In genomic region chr7:1666779-1667565, GRCh38 we compare ENCODE assay signal across 1 cellular context.
A peak's percentile ranks its signal among the peaks of the same experiment; 100 is the strongest.
TF ChIP-seq lines count a peak whose summit lies in the region.

No MANE protein-coding gene starts in this region.

TF ChIP-seq in HepG2, 621 proteins besides CTCF, POLR2A, EP300 and RAD21 (continued from another document):
- TF ChIP-seq, protein P1, sequence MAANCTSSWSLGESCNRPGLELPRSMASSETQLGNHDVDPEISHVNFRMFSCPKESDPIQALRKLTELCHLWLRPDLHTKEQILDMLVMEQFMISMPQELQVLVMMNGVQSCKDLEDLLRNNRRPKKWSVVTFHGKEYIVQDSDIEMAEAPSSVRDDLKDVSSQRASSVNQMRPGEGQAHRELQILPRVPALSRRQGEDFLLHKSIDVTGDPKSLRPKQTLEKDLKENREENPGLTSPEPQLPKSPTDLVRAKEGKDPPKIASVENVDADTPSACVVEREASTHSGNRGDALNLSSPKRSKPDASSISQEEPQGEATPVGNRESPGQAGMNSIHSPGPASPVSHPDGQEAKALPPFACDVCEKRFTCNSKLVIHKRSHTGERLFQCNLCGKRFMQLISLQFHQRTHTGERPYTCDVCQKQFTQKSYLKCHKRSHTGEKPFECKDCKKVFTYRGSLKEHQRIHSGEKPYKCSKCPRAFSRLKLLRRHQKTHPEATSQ (CRISPR knock-in tag; IDR thresholded peaks at IDR 0.05; ENCODE audit: borderline replicate concordance): no peak
- TF ChIP-seq RARG (CRISPR knock-in tag; IDR thresholded peaks at IDR 0.05; ENCODE audit: low read depth): no peak
- TF ChIP-seq ZNF7 (CRISPR knock-in tag; IDR thresholded peaks at IDR 0.05): no peak
- no peak for TF ChIP-seq CHD2 (IDR thresholded peaks at IDR 0.05; ENCODE audit: low read depth, low read length)
- no peak for TF ChIP-seq ZFP36 (IDR thresholded peaks at IDR 0.05; ENCODE audit: borderline replicate concordance, low read depth, low read length, partially characterized antibody)
- no peak for TF ChIP-seq REL (CRISPR knock-in tag; conservative IDR thresholded peaks at IDR 0.05)
- no peak for TF ChIP-seq RBFOX2 (IDR thresholded peaks at IDR 0.05; ENCODE audit: low read depth, low read length)
- TF ChIP-seq ZNF235 (CRISPR knock-in tag; IDR thresholded peaks at IDR 0.05; ENCODE audit: borderline replicate concordance): 0 out of 2 replicates have a peak, but pooled peaks have one; percentile 47
- no peak for TF ChIP-seq POLR2G (IDR thresholded peaks at IDR 0.05; ENCODE audit: low read depth, low read length)
- TF ChIP-seq NFKB2 (CRISPR knock-in tag; IDR thresholded peaks at IDR 0.05; ENCODE audit: borderline replicate concordance): peak; percentile 33; the same call in 1 of the 2 replicates
- TF ChIP-seq TBX3 (IDR thresholded peaks at IDR 0.05; ENCODE audit: borderline replicate concordance): no peak
- no peak for TF ChIP-seq HNRNPUL1 (IDR thresholded peaks at IDR 0.05; ENCODE audit: low read depth, low read length)
- TF ChIP-seq ZKSCAN5 (CRISPR knock-in tag; IDR thresholded peaks at IDR 0.05): no peak
- TF ChIP-seq, protein P2, sequence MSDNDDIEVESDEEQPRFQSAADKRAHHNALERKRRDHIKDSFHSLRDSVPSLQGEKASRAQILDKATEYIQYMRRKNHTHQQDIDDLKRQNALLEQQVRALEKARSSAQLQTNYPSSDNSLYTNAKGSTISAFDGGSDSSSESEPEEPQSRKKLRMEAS (IDR thresholded peaks at IDR 0.05): no peak
- TF ChIP-seq HOXD1 (CRISPR knock-in tag; IDR thresholded peaks at IDR 0.05): 0 out of 2 replicates have a peak, but pooled peaks have one; percentile 29
- TF ChIP-seq BHLHE40 (IDR thresholded peaks at IDR 0.05; ENCODE audit: low read length): no peak
- TF ChIP-seq ZNF234 (CRISPR knock-in tag; conservative IDR thresholded peaks at IDR 0.05): 0 out of 2 replicates have a peak, but pooled peaks have one; percentile 13
- no peak for TF ChIP-seq SP2 (CRISPR knock-in tag; IDR thresholded peaks at IDR 0.05)
- TF ChIP-seq ZNF343 (CRISPR knock-in tag; IDR thresholded peaks at IDR 0.05): no peak
- no peak for TF ChIP-seq MLLT10 (CRISPR knock-in tag; IDR thresholded peaks at IDR 0.05)
- no peak for TF ChIP-seq ZNF891 (CRISPR knock-in tag; IDR thresholded peaks at IDR 0.05)
- TF ChIP-seq RNF2 (conservative IDR thresholded peaks at IDR 0.05; ENCODE audit: low read depth): 0 out of 2 replicates have a peak, but pooled peaks have one; percentile 18
- TF ChIP-seq GABPA (IDR thresholded peaks at IDR 0.05; ENCODE audit: low read depth, low read length): no peak
- TF ChIP-seq GABPA (CRISPR knock-in tag; IDR thresholded peaks at IDR 0.05; ENCODE audit: low read depth): no peak
